Comparison of ENCODE assay signal across 10 cellular contexts in the genomic region with DNA sequence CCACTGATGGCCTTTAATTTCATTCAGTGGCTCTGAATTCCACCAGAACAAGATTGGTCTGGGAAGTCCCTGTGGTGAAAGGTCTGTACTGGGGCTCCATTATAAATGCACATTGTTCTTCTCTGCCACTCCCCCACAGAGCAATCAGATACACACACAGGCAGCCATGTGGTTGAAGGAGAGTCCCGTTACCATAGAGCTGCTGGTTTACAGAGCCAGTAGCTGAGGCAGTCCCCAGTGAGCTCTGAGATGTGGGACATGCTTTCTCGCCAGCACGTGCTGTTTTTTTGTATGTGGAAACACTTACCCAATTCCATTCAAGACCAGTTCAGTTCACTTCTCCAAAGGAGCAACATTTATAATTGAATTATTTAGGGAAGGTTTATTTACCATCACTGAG.
A peak's percentile ranks its signal among the peaks of the same experiment; 100 is the strongest.
DNase-seq lines count a peak whose midpoint lies in the region; ATAC-seq, FAIRE-seq and TF ChIP-seq lines count a peak whose summit lies in the region.
"Had no signal": no experiment of that assay in that cellular context is flagged by ENCODE, and none has a peak within 500 bp of the region (broad histone marks: within the 10 kb centered on the region; RNA-seq: fewer than 3 reads in every experiment).

No MANE protein-coding gene starts in this region.

- H4K20me1 ChIP-seq in SK-N-SH (ENCODE audit: insufficient read depth) (no peaks in the 10 kb centered on the region), astrocyte (ENCODE audit: insufficient read depth, low read length) (no peaks in the 10 kb centered on the region)

- no peaks in the 10 kb centered on the region for H3K27me3 Mint-ChIP-seq in astrocyte (ENCODE audit: low read depth, unreplicated experiment)

- 16% methylated on average over 3 of the region's 3 CpGs for WGBS in SK-N-SH (ENCODE audit: low lambda C conversion rate)

- FAIRE-seq in astrocyte (lab: Jason Lieb, UNC): no peak

- H3K27me3 ChIP-seq in SK-N-SH (ENCODE audit: insufficient read depth) (no peaks in the 10 kb centered on the region), astrocyte (ENCODE audit: insufficient read depth, low read length) (no peaks in the 10 kb centered on the region)

- H3K27ac Mint-ChIP-seq in astrocyte (ENCODE audit: unreplicated experiment): peak overlapping the region; percentile 41
- H3K27ac Mint-ChIP-seq: stimulated activated naive B cell treated with anti-CD40 and anti-IgM and Interleukin-4, amounts not matched to agents 10 μg/mL and 1 μg/mL and 100 μg/mL, for 72 hours had no signal

- H3K36me3 ChIP-seq in SK-N-SH (replicated peaks in 1 of 2; ENCODE audit: control insufficient read depth in 1 of 2, insufficient read depth in 2 of 2, low read length in 1 of 2) (no peaks in the 10 kb centered on the region), astrocyte (ENCODE audit: insufficient read depth, low read length) (no peaks in the 10 kb centered on the region)

- no peaks in the 10 kb centered on the region for H3K9me2 ChIP-seq in SK-N-SH

- no peaks in the 10 kb centered on the region for H3F3A ChIP-seq in SK-N-SH (replicated peaks; ENCODE audit: insufficient read depth)

- intact Hi-C loops in sciatic nerve (cut with DNase I): no loop called here

- H3K4me2 ChIP-seq in SK-N-SH (no peak overlapping the region), astrocyte (ENCODE audit: low read length) (no peak overlapping the region)

- H3K4me3 Mint-ChIP-seq in astrocyte (ENCODE audit: unreplicated experiment): peak overlapping the region; percentile 14
- H3K4me3 Mint-ChIP-seq: stimulated activated naive B cell treated with anti-CD40 and anti-IgM and Interleukin-4, amounts not matched to agents 10 μg/mL and 1 μg/mL and 100 μg/mL, for 72 hours had no signal

- peaks cover 47% of the 10 kb centered on the region for H3K4me1 Mint-ChIP-seq in astrocyte (ENCODE audit: low read depth, unreplicated experiment)

- no peaks in the 10 kb centered on the region for H3K9me3 Mint-ChIP-seq in astrocyte (ENCODE audit: unreplicated experiment)

- no peak for TF ChIP-seq EP300 in SK-N-SH (IDR thresholded peaks at IDR 0.05; ENCODE audit: borderline replicate concordance in 1 of 2, low read depth in 1 of 2, low read length in 1 of 2)

- CTCF ChIA-PET in SK-N-SH (lab: Yijun Ruan, JAX): interaction anchor here (1.8 kb wide), 1 partner anchor 10 kb away, joined by 4 read pairs; no protein-coding TSS in a partner anchor

- no peak for ATAC-seq in SK-N-SH treated with all-trans-retinoic acid at 6 μM for 48 hours
- ATAC-seq in HG02885 (IDR thresholded peaks at IDR 0.05; ENCODE audit: poor library complexity, unreplicated experiment): peak; percentile 76
- ATAC-seq in sciatic nerve: peak; percentile 92

- no peak for TF ChIP-seq RAD21 in SK-N-SH (IDR thresholded peaks at IDR 0.05; ENCODE audit: low read length)

- peaks cover 0 to 6% of the 10 kb centered on the region in 2 experiments; a peak in 2 of 4 replicates for H3K4me1 ChIP-seq in SK-N-SH (ENCODE audit: control insufficient read depth in 1 of 2, insufficient read depth in 2 of 2, low read depth in 1 of 2, low read length in 1 of 2)
- no peaks in the 10 kb centered on the region for H3K4me1 ChIP-seq in astrocyte (ENCODE audit: insufficient read depth, low read length)

- no peak overlapping the region for H3K9ac ChIP-seq in SK-N-SH
- no peak overlapping the region for H3K9ac ChIP-seq in astrocyte (ENCODE audit: low read length)

- peak; percentile 41 for DNase-seq in SK-N-SH
- DNase-seq in astrocyte (ENCODE audit: low read depth): peak; percentile 58
- DNase-seq in sciatic nerve (ENCODE audit: low spot score): no peak
- DNase-seq in iPS-NIHi7 (ENCODE audit: extremely low spot score): no peak
- DNase-seq in erythroblast (lab: John Stamatoyannopoulos, UW): no peak
- DNase-seq in NCI-H510A (lab: John Stamatoyannopoulos, UW): no peak
- DNase-seq: caudate nucleus; stimulated activated naive B cell treated with anti-CD40 and anti-IgM and Interleukin-4, amounts not matched to agents 10 μg/mL and 1 μg/mL and 100 μg/mL, for 72 hours had no signal

- POLR2A ChIA-PET in SK-N-SH (lab: Yijun Ruan, JAX): no interaction called here

- H3K9me3 ChIP-seq in SK-N-SH: no peaks in the 10 kb centered on the region
- H3K9me3 ChIP-seq in astrocyte (ENCODE audit: insufficient read depth, low read depth, low read length): no peaks in the 10 kb centered on the region

- H3K79me2 ChIP-seq in SK-N-SH (ENCODE audit: insufficient read depth): no peaks in the 10 kb centered on the region
- H3K79me2 ChIP-seq in astrocyte (ENCODE audit: insufficient read depth, low read length): no peaks in the 10 kb centered on the region

- H2AFZ ChIP-seq in SK-N-SH (ENCODE audit: low read depth): no peak overlapping the region
- H2AFZ ChIP-seq in astrocyte (ENCODE audit: low read depth, low read length): no peak overlapping the region

- TF ChIP-seq POLR2A in erythroblast (IDR thresholded peaks at IDR 0.05; ENCODE audit: low read length): no peak

- H3K36me3 Mint-ChIP-seq in astrocyte (ENCODE audit: low read depth, unreplicated experiment): peaks cover 2% of the 10 kb centered on the region
- H3K36me3 Mint-ChIP-seq: stimulated activated naive B cell treated with anti-CD40 and anti-IgM and Interleukin-4, amounts not matched to agents 10 μg/mL and 1 μg/mL and 100 μg/mL, for 72 hours had no signal

- H3K4me3 ChIP-seq in SK-N-SH (ENCODE audit: low read depth in 2 of 2, low read length in 1 of 2) (no peak overlapping the region), astrocyte (ENCODE audit: insufficient read depth, low read depth, low read length) (no peak overlapping the region)

- no peak for TF ChIP-seq CTCF in SK-N-SH (IDR thresholded peaks at IDR 0.05)
- TF ChIP-seq CTCF in astrocyte (IDR thresholded peaks at IDR 0.05; ENCODE audit: insufficient read depth, low read depth, low read length): no peak

- no peak overlapping the region for H3K27ac ChIP-seq in SK-N-SH (ENCODE audit: low read depth in 2 of 2, low read length in 1 of 2)
- no peak overlapping the region for H3K27ac ChIP-seq in astrocyte (ENCODE audit: low read depth, low read length)

TF ChIP-seq in SK-N-SH, 30 proteins besides CTCF, POLR2A, EP300 and RAD21:
- TF ChIP-seq GATA2 (CRISPR knock-in tag; IDR thresholded peaks at IDR 0.05): 0 out of 2 replicates have a peak, but pooled peaks have one; percentile 7
- no peak for TF ChIP-seq GABPA (IDR thresholded peaks at IDR 0.05; ENCODE audit: low read depth)
- no peak for TF ChIP-seq TEAD4 (IDR thresholded peaks at IDR 0.05; ENCODE audit: borderline replicate concordance, insufficient read depth)
- TF ChIP-seq MXI1 (IDR thresholded peaks at IDR 0.05; ENCODE audit: low read depth, low read length): peak; percentile 59

TF ChIP-seq in SK-N-SH treated with all-trans-retinoic acid at 6 μM for 48 hours, 23 proteins besides CTCF, POLR2A, EP300 and RAD21 (continues in another document):
- TF ChIP-seq ZFP3 (CRISPR knock-in tag; IDR thresholded peaks at IDR 0.05) (no peak), PPARA (CRISPR knock-in tag; IDR thresholded peaks at IDR 0.05; ENCODE audit: borderline replicate concordance) (no peak), ZFP30 (CRISPR knock-in tag; IDR thresholded peaks at IDR 0.05) (no peak), GLIS3 (CRISPR knock-in tag; IDR thresholded peaks at IDR 0.05) (no peak), ZC3H10 (CRISPR knock-in tag; IDR thresholded peaks at IDR 0.05) (no peak), CSDC2 (CRISPR knock-in tag; IDR thresholded peaks at IDR 0.05) (no peak), ARNTL (CRISPR knock-in tag; IDR thresholded peaks at IDR 0.05; ENCODE audit: borderline replicate concordance, low read depth) (no peak), ZNF565 (CRISPR knock-in tag; conservative IDR thresholded peaks at IDR 0.05; ENCODE audit: low read depth) (no peak), ZNF70 (CRISPR knock-in tag; IDR thresholded peaks at IDR 0.05) (no peak), BACH2 (CRISPR knock-in tag; IDR thresholded peaks at IDR 0.05; ENCODE audit: borderline replicate concordance) (no peak)
- TF ChIP-seq, protein P1, sequence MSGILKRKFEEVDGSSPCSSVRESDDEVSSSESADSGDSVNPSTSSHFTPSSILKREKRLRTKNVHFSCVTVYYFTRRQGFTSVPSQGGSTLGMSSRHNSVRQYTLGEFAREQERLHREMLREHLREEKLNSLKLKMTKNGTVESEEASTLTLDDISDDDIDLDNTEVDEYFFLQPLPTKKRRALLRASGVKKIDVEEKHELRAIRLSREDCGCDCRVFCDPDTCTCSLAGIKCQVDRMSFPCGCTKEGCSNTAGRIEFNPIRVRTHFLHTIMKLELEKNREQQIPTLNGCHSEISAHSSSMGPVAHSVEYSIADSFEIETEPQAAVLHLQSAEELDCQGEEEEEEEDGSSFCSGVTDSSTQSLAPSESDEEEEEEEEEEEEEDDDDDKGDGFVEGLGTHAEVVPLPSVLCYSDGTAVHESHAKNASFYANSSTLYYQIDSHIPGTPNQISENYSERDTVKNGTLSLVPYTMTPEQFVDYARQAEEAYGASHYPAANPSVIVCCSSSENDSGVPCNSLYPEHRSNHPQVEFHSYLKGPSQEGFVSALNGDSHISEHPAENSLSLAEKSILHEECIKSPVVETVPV (CRISPR knock-in tag; IDR thresholded peaks at IDR 0.05): no peak
- TF ChIP-seq, protein P2, sequence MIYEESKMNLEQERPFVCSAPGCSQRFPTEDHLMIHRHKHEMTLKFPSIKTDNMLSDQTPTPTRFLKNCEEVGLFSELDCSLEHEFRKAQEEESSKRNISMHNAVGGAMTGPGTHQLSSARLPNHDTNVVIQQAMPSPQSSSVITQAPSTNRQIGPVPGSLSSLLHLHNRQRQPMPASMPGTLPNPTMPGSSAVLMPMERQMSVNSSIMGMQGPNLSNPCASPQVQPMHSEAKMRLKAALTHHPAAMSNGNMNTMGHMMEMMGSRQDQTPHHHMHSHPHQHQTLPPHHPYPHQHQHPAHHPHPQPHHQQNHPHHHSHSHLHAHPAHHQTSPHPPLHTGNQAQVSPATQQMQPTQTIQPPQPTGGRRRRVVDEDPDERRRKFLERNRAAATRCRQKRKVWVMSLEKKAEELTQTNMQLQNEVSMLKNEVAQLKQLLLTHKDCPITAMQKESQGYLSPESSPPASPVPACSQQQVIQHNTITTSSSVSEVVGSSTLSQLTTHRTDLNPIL (CRISPR knock-in tag; IDR thresholded peaks at IDR 0.05; ENCODE audit: low read depth): no peak
- TF ChIP-seq, protein P3, sequence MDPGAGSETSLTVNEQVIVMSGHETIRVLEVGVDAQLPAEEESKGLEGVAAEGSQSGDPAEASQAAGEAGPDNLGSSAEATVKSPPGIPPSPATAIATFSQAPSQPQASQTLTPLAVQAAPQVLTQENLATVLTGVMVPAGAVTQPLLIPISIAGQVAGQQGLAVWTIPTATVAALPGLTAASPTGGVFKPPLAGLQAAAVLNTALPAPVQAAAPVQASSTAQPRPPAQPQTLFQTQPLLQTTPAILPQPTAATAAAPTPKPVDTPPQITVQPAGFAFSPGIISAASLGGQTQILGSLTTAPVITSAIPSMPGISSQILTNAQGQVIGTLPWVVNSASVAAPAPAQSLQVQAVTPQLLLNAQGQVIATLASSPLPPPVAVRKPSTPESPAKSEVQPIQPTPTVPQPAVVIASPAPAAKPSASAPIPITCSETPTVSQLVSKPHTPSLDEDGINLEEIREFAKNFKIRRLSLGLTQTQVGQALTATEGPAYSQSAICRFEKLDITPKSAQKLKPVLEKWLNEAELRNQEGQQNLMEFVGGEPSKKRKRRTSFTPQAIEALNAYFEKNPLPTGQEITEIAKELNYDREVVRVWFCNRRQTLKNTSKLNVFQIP (CRISPR knock-in tag; IDR thresholded peaks at IDR 0.05; ENCODE audit: borderline replicate concordance, low read depth): no peak

Comparison
In these comparisons a context has a peak if more than half of its experiments do, and no peak if none do; other contexts are left out.
1. DNase-seq: peak in SK-N-SH (single experiment) and astrocyte (single experiment); none in sciatic nerve (single experiment), iPS-NIHi7 (single experiment), erythroblast (0 of 2) and NCI-H510A (single experiment).